Comparison of ENCODE assay signal across 1 cellular context in genomic region chr2:170073288-170073687, GRCh38.
A peak's percentile ranks its signal among the peaks of the same experiment; 100 is the strongest.
TF ChIP-seq lines count a peak whose summit lies in the region.

No MANE protein-coding gene starts in this region.

TF ChIP-seq in SK-N-SH, 30 proteins besides CTCF, POLR2A, EP300 and RAD21 (continued from another document):
- no peak for TF ChIP-seq ELF1 (IDR thresholded peaks at IDR 0.05)
- TF ChIP-seq CHD2 (IDR thresholded peaks at IDR 0.05; ENCODE audit: low read length, partially characterized antibody): no peak
- TF ChIP-seq PBX3 (IDR thresholded peaks at IDR 0.05): peak; percentile 90
- no peak for TF ChIP-seq RCOR1 (IDR thresholded peaks at IDR 0.05; ENCODE audit: low read length)
- no peak for TF ChIP-seq IRF3 (IDR thresholded peaks at IDR 0.05; ENCODE audit: low read depth, low read length)
- TF ChIP-seq TAF1 (IDR thresholded peaks at IDR 0.05; ENCODE audit: borderline replicate concordance, low read depth, low read length): no peak
- TF ChIP-seq EZH2phosphoT487 (IDR thresholded peaks at IDR 0.05; ENCODE audit: borderline replicate concordance, low read depth): no peak
- TF ChIP-seq USF1 (IDR thresholded peaks at IDR 0.05; ENCODE audit: borderline replicate concordance, low read depth): no peak
- no peak for TF ChIP-seq USF2 (IDR thresholded peaks at IDR 0.05; ENCODE audit: borderline replicate concordance, low read depth, low read length)
- TF ChIP-seq SIN3A (IDR thresholded peaks at IDR 0.05; ENCODE audit: borderline replicate concordance, low read depth, low read length): no peak
- no peak for TF ChIP-seq SMC3 (IDR thresholded peaks at IDR 0.05; ENCODE audit: low read depth, low read length)
- no peak for TF ChIP-seq RXRA (IDR thresholded peaks at IDR 0.05; ENCODE audit: borderline replicate concordance, low read depth)
- no peak for TF ChIP-seq FOXM1 (IDR thresholded peaks at IDR 0.05; ENCODE audit: low read depth)
- no peak for TF ChIP-seq NRF1 (IDR thresholded peaks at IDR 0.05; ENCODE audit: low read depth, low read length)
- TF ChIP-seq MAX (IDR thresholded peaks at IDR 0.05; ENCODE audit: low read depth): 0 out of 2 replicates have a peak, but pooled peaks have one; percentile 29
- no peak for TF ChIP-seq YY1 (IDR thresholded peaks at IDR 0.05; ENCODE audit: low read depth)
